Comparison of ENCODE assay signal across 1 cellular context in genomic region chr2:174161490-174161889, GRCh38.
A peak's percentile ranks its signal among the peaks of the same experiment; 100 is the strongest.
TF ChIP-seq lines count a peak whose summit lies in the region.

No MANE protein-coding gene starts in this region.

TF ChIP-seq in HEK293, 187 proteins besides CTCF, POLR2A, EP300 and RAD21 (continued from another document):
- no peak for TF ChIP-seq ZNF518A (tag by site-specific recombination; conservative IDR thresholded peaks at IDR 0.05; ENCODE audit: low read depth)
- TF ChIP-seq PRDM6 (tag by site-specific recombination; IDR thresholded peaks at IDR 0.05): peak; percentile 36; the same call in 1 of the 2 replicates
TF ChIP-seq in HEK293: peak in this region for 2.
